Comparison of ENCODE assay signal across 31 cellular contexts in the genomic region with DNA sequence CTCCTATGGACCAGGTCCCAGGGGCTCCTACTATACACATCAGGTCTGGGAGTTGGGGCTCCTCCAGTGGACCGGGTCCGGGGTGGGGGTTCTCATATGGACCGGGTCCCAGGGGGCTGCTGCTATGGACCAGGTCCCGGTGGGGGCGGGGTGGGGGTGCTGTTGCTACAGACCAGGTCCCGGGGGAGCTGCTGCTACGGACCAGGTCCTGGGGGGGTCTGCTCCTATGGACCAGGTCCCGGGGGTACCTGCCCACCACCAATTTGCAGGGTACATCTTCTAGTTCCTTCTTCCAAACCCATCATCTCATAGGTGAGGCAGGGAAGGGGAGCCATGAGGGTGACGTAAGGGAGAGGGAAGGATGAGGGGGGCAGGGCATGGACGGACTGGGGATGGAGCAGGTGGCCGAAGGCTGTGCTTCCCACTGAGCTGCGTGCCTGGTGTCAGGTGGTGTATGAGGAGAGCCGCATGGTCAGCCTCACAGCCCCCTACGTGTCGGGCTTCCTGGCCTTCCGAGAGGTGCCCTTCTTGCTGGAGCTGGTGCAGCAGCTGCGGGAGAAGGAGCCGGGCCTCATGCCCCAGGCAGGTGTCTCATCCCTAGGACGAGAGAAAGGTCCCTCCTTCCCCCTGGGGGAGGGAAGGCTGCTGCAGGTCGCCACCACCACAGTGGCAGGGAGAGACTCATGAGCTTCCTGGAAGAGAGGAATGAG. TPM values are rescaled to one million over a fixed set of nuclear protein-coding genes. Genes with fewer than 3 reads are reported as not detected.
DNase-seq lines count a peak whose midpoint lies in the region; ATAC-seq and TF ChIP-seq lines count a peak whose summit lies in the region.
"Had no signal": no experiment of that assay in that cellular context is flagged by ENCODE, and none has a peak within 500 bp of the region (broad histone marks: within the 10 kb centered on the region; RNA-seq: fewer than 3 reads in every experiment).

No MANE protein-coding gene starts in this region.

- H3K79me2 ChIP-seq in HCT116 (ENCODE audit: insufficient read depth, low read length): peaks cover 7% of the 10 kb centered on the region; the same call in 1 of the 2 replicates
- H3K79me2 ChIP-seq in trophoblast cell (ENCODE audit: control insufficient read depth, insufficient read depth, low read length, poor library complexity): no peaks in the 10 kb centered on the region

- DNase-seq in NCI-H82 (lab: John Stamatoyannopoulos, UW) (peak; percentile 27), NCI-H82 treated with DMSO at 0.1 percent for 48 hours (lab: John Stamatoyannopoulos, UW; ENCODE audit: unreplicated experiment) (no peak), HCT116 (ENCODE audit: low read depth, low spot score) (no peak), chondrocyte (ENCODE audit: low spot score) (peak; percentile 86), trophoblast cell (peak; percentile 25 to 51), NCI-H187 (lab: John Stamatoyannopoulos, UW) (no peak), HT-29 (ENCODE audit: low spot score) (no peak)
- DNase-seq in stimulated activated CD4-positive, alpha-beta T cell treated with anti-CD3 and anti-CD28 coated beads, Interleukin-1b, Interleukin-23, amount 100 ng/mL, for 48 hours: no peak
- DNase-seq: activated CD8-positive, alpha-beta T cell treated with anti-CD3 and anti-CD28 coated beads for 36 hours; activated gamma-delta T cell treated with Interleukin-2 at 50 U/mL for 16 hours; activated naive CD8-positive, alpha-beta T cell treated with anti-CD3 and anti-CD28 coated beads, Interleukin-2, amount 50 U/mL, for 24 hours; brain microvascular endothelial cell; COR-L47; glutamatergic neuron; HCEC 1CT; NCI-H1417 treated with DMSO at 0.1 percent for 48 hours; NCI-H526 treated with DMSO at 0.1 percent for 48 hours; PC-3; SIG-M5; T-cell had no signal

- H3K36me3 Mint-ChIP-seq in chondrocyte (ENCODE audit: low read depth): peaks cover 5% of the 10 kb centered on the region

- no peak overlapping the region for H2AFZ ChIP-seq in HCT116 (ENCODE audit: low read depth, low read length, poor library complexity, severe bottlenecking)
- H2AFZ ChIP-seq in trophoblast cell (ENCODE audit: insufficient read depth, low read length, poor library complexity): no peak overlapping the region

- H3K9ac ChIP-seq in HCT116 (ENCODE audit: low read length) (no peak overlapping the region), trophoblast cell (ENCODE audit: low read length) (no peak overlapping the region)

- no peak overlapping the region for H4K12ac ChIP-seq in trophoblast cell (ENCODE audit: low read depth, low read length)

- no peak overlapping the region for H3K4me3 Mint-ChIP-seq in chondrocyte (ENCODE audit: unreplicated experiment)
- H3K4me3 Mint-ChIP-seq: activated CD8-positive, alpha-beta T cell treated with anti-CD3 and anti-CD28 coated beads for 36 hours; activated naive CD8-positive, alpha-beta T cell treated with anti-CD3 and anti-CD28 coated beads, Interleukin-2, amount 50 U/mL, for 24 hours; B cell; memory B cell; T-cell had no signal

- H3K18ac ChIP-seq in trophoblast cell (ENCODE audit: low read length): no peak overlapping the region

- H3K36me3 ChIP-seq in HCT116 (ENCODE audit: control insufficient read depth in 1 of 2, insufficient read depth in 2 of 2, low read length in 2 of 2) (peaks cover 0 to 11% of the 10 kb centered on the region in 2 experiments; a peak in 1 of 4 replicates), trophoblast cell (ENCODE audit: control insufficient read depth in 1 of 2, insufficient read depth in 2 of 2, low read length in 2 of 2) (peaks cover 11 to 23% of the 10 kb centered on the region in 2 experiments)
- H3K36me3 ChIP-seq: uterus had no signal

- H3K27me3 Mint-ChIP-seq in chondrocyte (ENCODE audit: low read depth): no peaks in the 10 kb centered on the region
- H3K27me3 Mint-ChIP-seq: activated CD8-positive, alpha-beta T cell treated with anti-CD3 and anti-CD28 coated beads for 36 hours; B cell; memory B cell had no signal

- no peak for ATAC-seq in HCT116
- ATAC-seq: A549; activated CD4-positive, CD25-positive, alpha-beta regulatory T cell treated with anti-CD3 and anti-CD28 coated beads, Interleukin-2, amount 50 U/mL, for 24 hours; activated CD8-positive, alpha-beta T cell treated with anti-CD3 and anti-CD28 coated beads for 36 hours; activated naive CD8-positive, alpha-beta T cell treated with anti-CD3 and anti-CD28 coated beads, Interleukin-2, amount 50 U/mL, for 24 hours; GM12878; PC-3; T-cell had no signal

- no peak overlapping the region for H3K27ac ChIP-seq in HCT116 (ENCODE audit: low read depth, low read length)
- H3K27ac ChIP-seq in trophoblast cell (ENCODE audit: low read depth, low read length): no peak overlapping the region
- H3K27ac ChIP-seq: A549, brain microvascular endothelial cell, epithelial cell of prostate, neutrophil, psoas muscle, uterus had no signal

- no peaks in the 10 kb centered on the region for H4K20me1 ChIP-seq in HCT116 (ENCODE audit: insufficient read depth)

- RAD21 ChIA-PET in HCT116 (lab: Charles Lee; ENCODE audit: low non-redundant PET in 1 of 2, low total read pairs in 2 of 2, uncharacterized antibody in 2 of 2, unreplicated experiment in 2 of 2): no interaction called here

- BruUV-seq in HCT116 (replicated peaks; lab: Mats Ljungman, UMichigan): no TSS peak

- no peak overlapping the region for H3K14ac ChIP-seq in trophoblast cell (ENCODE audit: low read length)

- no peak for TF ChIP-seq RAD21 in HCT116 (IDR thresholded peaks at IDR 0.05; ENCODE audit: low read depth)

- no peak for TF ChIP-seq POLR2A in HCT116 (IDR thresholded peaks at IDR 0.05; ENCODE audit: borderline replicate concordance, extremely low read depth, insufficient read depth, insufficient read length)

- no peak overlapping the region for H2BK5ac ChIP-seq in trophoblast cell (ENCODE audit: low read depth, low read length, poor library complexity)

- H3K4me2 ChIP-seq in HCT116 (ENCODE audit: low read length): no peak overlapping the region
- H3K4me2 ChIP-seq in trophoblast cell (ENCODE audit: low read length): no peak overlapping the region
- H3K4me2 ChIP-seq: A549 had no signal

- no peak for TF ChIP-seq CTCF in HCT116 (IDR thresholded peaks at IDR 0.05 in 2 of 3, conservative IDR thresholded peaks at IDR 0.05 in 1 of 3; ENCODE audit: borderline replicate concordance in 1 of 3, insufficient read depth in 1 of 3, low read depth in 2 of 3, low read length in 2 of 3)
- no peak for TF ChIP-seq CTCF in chondrocyte (IDR thresholded peaks at IDR 0.05)

- no peak overlapping the region for H4K91ac ChIP-seq in trophoblast cell (ENCODE audit: low read depth, low read length)

- no peak overlapping the region for H2BK120ac ChIP-seq in trophoblast cell (ENCODE audit: insufficient read depth, low read length, poor library complexity)

- H4K8ac ChIP-seq in trophoblast cell (ENCODE audit: low read depth, low read length): no peak overlapping the region

- H2BK12ac ChIP-seq in trophoblast cell (ENCODE audit: low read length): no peak overlapping the region

- no peak overlapping the region for H3K27ac Mint-ChIP-seq in chondrocyte (ENCODE audit: unreplicated experiment)
- H3K27ac Mint-ChIP-seq: activated CD8-positive, alpha-beta T cell treated with anti-CD3 and anti-CD28 coated beads for 36 hours; activated naive CD8-positive, alpha-beta T cell treated with anti-CD3 and anti-CD28 coated beads, Interleukin-2, amount 50 U/mL, for 24 hours; B cell; memory B cell; T-cell had no signal

- H3K9me3 ChIP-seq in HCT116 (ENCODE audit: control insufficient read depth in 1 of 2, insufficient read depth in 1 of 2, low read depth in 1 of 2, low read length in 2 of 2) (no peaks in the 10 kb centered on the region), trophoblast cell (ENCODE audit: insufficient read depth, low read depth, low read length) (no peaks in the 10 kb centered on the region)
- H3K9me3 ChIP-seq: A549, neutrophil, psoas muscle, uterus had no signal

- H3K9me3 Mint-ChIP-seq in chondrocyte (ENCODE audit: low read depth): no peaks in the 10 kb centered on the region
- H3K9me3 Mint-ChIP-seq: activated CD8-positive, alpha-beta T cell treated with anti-CD3 and anti-CD28 coated beads for 36 hours; activated naive CD8-positive, alpha-beta T cell treated with anti-CD3 and anti-CD28 coated beads, Interleukin-2, amount 50 U/mL, for 24 hours; memory B cell; T-cell had no signal

- no peak overlapping the region for H3K4me3 ChIP-seq in HCT116 (replicated peaks in 1 of 2; ENCODE audit: low read depth in 1 of 2, low read length in 2 of 2)
- no peak overlapping the region for H3K4me3 ChIP-seq in trophoblast cell (ENCODE audit: low read depth, low read length)
- H3K4me3 ChIP-seq: A549, GM12878, psoas muscle, uterus had no signal

- POLR2A ChIA-PET in HCT116 (lab: Charles Lee): no interaction called here

- no peak overlapping the region for H3K23ac ChIP-seq in trophoblast cell (ENCODE audit: low read length)

- H3K4me1 Mint-ChIP-seq in chondrocyte (ENCODE audit: low read depth): peaks cover 11% of the 10 kb centered on the region

- no peak overlapping the region for H2AK5ac ChIP-seq in trophoblast cell (ENCODE audit: low read length)

- no peaks in the 10 kb centered on the region for H3K9me2 ChIP-seq in HCT116 (ENCODE audit: insufficient read depth)

- intact Hi-C loops in HCT116 (cut with micrococcal nuclease): no loop called here

- H3K4ac ChIP-seq in trophoblast cell (ENCODE audit: low read depth, low read length): no peak overlapping the region

- CTCF ChIA-PET in HCT116 (lab: Charles Lee): interaction anchor here (2.1 kb wide), 1 partner anchor 478 kb away, joined by 5 read pairs; no protein-coding TSS in a partner anchor

- no peaks in the 10 kb centered on the region for H3K27me3 ChIP-seq in HCT116 (ENCODE audit: insufficient read depth, low read length)
- H3K27me3 ChIP-seq in trophoblast cell (ENCODE audit: insufficient read depth, low read length): no peaks in the 10 kb centered on the region
- H3K27me3 ChIP-seq: brain microvascular endothelial cell, neutrophil, uterus had no signal

- no CpG with 5 or more reads among the region's 20 CpGs for WGBS in trophoblast cell (ENCODE audit: extremely low coverage, insufficient coverage, insufficient read length)

- H3K4me1 ChIP-seq in HCT116 (ENCODE audit: control insufficient read depth in 1 of 2, insufficient read depth in 2 of 2, low read length in 2 of 2): no peaks in the 10 kb centered on the region
- H3K4me1 ChIP-seq in trophoblast cell (ENCODE audit: control insufficient read depth in 1 of 2, insufficient read depth in 2 of 2, low read length in 2 of 2): no peaks in the 10 kb centered on the region

- H3K79me1 ChIP-seq in trophoblast cell (ENCODE audit: low read length): no peaks in the 10 kb centered on the region

TF ChIP-seq in HCT116, 20 proteins besides CTCF, POLR2A, EP300 and RAD21 (continues in another document):
- no peak for TF ChIP-seq CEBPB (IDR thresholded peaks at IDR 0.05; ENCODE audit: low read depth)

RNA-seq across cellular contexts. Expression of a gene that starts 6.6 kb away (rescaled TPM):
- total RNA-seq in HCT116 (2021; ENCODE audit: unreplicated experiment): 45.6 TPM
- polyA plus RNA-seq in HCT116 (2012): 38.0 and 42.4 TPM in 2 replicates
- 22.8 to 32.5 TPM (median 27.0 TPM) in 3 replicates for total RNA-seq in chondrocyte
- polyA plus RNA-seq in trophoblast cell (2013): 18.5 and 18.8 TPM in 2 replicates
- 24.5 and 25.8 TPM in 2 replicates for total RNA-seq in HT-29 (2014; rRNA removed; shearing (Covaris generic))

RNA-seq across cellular contexts. Expression of a gene that starts 54.9 kb away (rescaled TPM):
- 0.15 TPM for total RNA-seq in HCT116 (2021; ENCODE audit: unreplicated experiment)
- not detected in 2 replicates for polyA plus RNA-seq in HCT116 (2012)
- total RNA-seq in chondrocyte: 16.1 to 20.3 TPM (median 16.5 TPM) in 3 replicates
- polyA plus RNA-seq in trophoblast cell (2013): 0.06 and 0.14 TPM in 2 replicates
- not detected in 2 replicates for total RNA-seq in HT-29 (2014; rRNA removed; shearing (Covaris generic))
- total RNA-seq: GM12878, kidney epithelial cell, MCF 10A had no signal
- polyA plus RNA-seq: GM12878 had no signal

Comparison
In these comparisons a context has a peak if more than half of its experiments do, and no peak if none do; other contexts are left out.
1. DNase-seq: peak in NCI-H82 (single experiment), chondrocyte (single experiment) and trophoblast cell (2 of 2); none in NCI-H82 treated with DMSO at 0.1 percent for 48 hours (single experiment), HCT116 (single experiment), stimulated activated CD4-positive, alpha-beta T cell treated with anti-CD3 and anti-CD28 coated beads, Interleukin-1b, Interleukin-23, amount 100 ng/mL, for 48 hours (single experiment), NCI-H187 (0 of 2) and HT-29 (single experiment).
2. RNA of a gene that starts 54.9 kb away (total RNA-seq): 16.1 to 20.3 TPM in chondrocyte; 0.15 TPM in HCT116 (single experiment) and not detected in HT-29; every median in the first group is over 10 times any median in the second.